8 cellular contexts compared by ENCODE assay signal in genomic region chr7:39589323-39590111, GRCh38. TPM values are rescaled to one million over a fixed set of nuclear protein-coding genes. Genes with fewer than 3 reads are reported as not detected.
DNase-seq lines count a peak whose midpoint lies in the region; ATAC-seq and TF ChIP-seq lines count a peak whose summit lies in the region.

No MANE protein-coding gene starts in this region.

- H3K9ac ChIP-seq in liver (ENCODE audit: low read depth in 1 of 2, low read length in 2 of 2), result no peak overlapping the region

- in situ Hi-C loops in astrocyte of the cerebellum (cut with HindIII; ENCODE audit: low sequenced_read_pairs), result loop anchor here (10.0 kb wide), 1 partner anchor 155 kb away; no protein-coding TSS in a partner anchor

- TF ChIP-seq CTCF in GM20000 (IDR thresholded peaks at IDR 0.05; ENCODE audit: extremely low read depth, missing control alignments) (no peak), astrocyte of the cerebellum (IDR thresholded peaks at IDR 0.05; ENCODE audit: low read depth, low read length, missing control alignments) (no peak), liver (IDR thresholded peaks at IDR 0.05; ENCODE audit: low read depth, low read length, missing input control) (no peak)

- DNase-seq in CMK (ENCODE audit: low read depth) (peak; percentile 58), GM20000 (ENCODE audit: low spot score) (peak; percentile 61), SKM-1 treated with dmso at 0.1 percent for 144 hours (lab: John Stamatoyannopoulos, UW; ENCODE audit: unreplicated experiment) (peak; percentile 40), astrocyte of the cerebellum (ENCODE audit: low read depth) (peak; percentile 75), caudate nucleus (lab: John Stamatoyannopoulos, UW) (no peak)
- DNase-seq in stimulated activated naive CD8-positive, alpha-beta T cell treated with anti-CD3 and anti-CD28 coated beads, Interleukin-15, Interleukin-2, amounts not matched to agents 100 U/mL and 50 U/mL, for 24 hours, result peak; percentile 64

- H3K4me1 ChIP-seq in liver (ENCODE audit: control insufficient read depth in 4 of 4, insufficient read depth in 4 of 4, low read length in 3 of 4), result no peaks in the 10 kb centered on the region

- no peaks in the 10 kb centered on the region for H3K27me3 ChIP-seq in liver (ENCODE audit: control insufficient read depth in 4 of 4, insufficient read depth in 4 of 4, low read length in 3 of 4)

- no peaks in the 10 kb centered on the region for H3K9me3 ChIP-seq in liver (ENCODE audit: control insufficient read depth in 4 of 4, low read length in 3 of 4)

- H3K27ac ChIP-seq in liver (ENCODE audit: low read depth in 1 of 2, low read length in 2 of 2) (no peak overlapping the region), caudate nucleus (ENCODE audit: low read depth, low read length) (no peak overlapping the region)

- no peaks in the 10 kb centered on the region for H3K36me3 ChIP-seq in liver (ENCODE audit: control insufficient read depth in 4 of 4, insufficient read depth in 3 of 4, low read depth in 1 of 4, low read length in 3 of 4)

- no peak overlapping the region for H3K4me3 ChIP-seq in astrocyte of the cerebellum (ENCODE audit: low read depth, low read length)
- H3K4me3 ChIP-seq in liver (ENCODE audit: low read depth in 1 of 3, low read length in 3 of 3), result no peak overlapping the region

- TF ChIP-seq RAD21 in liver (IDR thresholded peaks at IDR 0.05), result peak in 1 of 2 donors; percentile 8

- peak; percentile 84 for ATAC-seq in HG03558 (IDR thresholded peaks at IDR 0.05; ENCODE audit: extremely low read depth, unreplicated experiment)
- peak; percentile 91 for ATAC-seq in stimulated activated naive CD8-positive, alpha-beta T cell treated with anti-CD3 and anti-CD28 coated beads, Interleukin-15, Interleukin-2, amounts not matched to agents 100 U/mL and 50 U/mL, for 24 hours

- 73% methylated on average over 7 of the region's 7 CpGs for WGBS in liver

TF ChIP-seq in liver, 16 proteins besides CTCF, POLR2A, EP300 and RAD21:
- TF ChIP-seq JUND (IDR thresholded peaks at IDR 0.05), result peak; percentile 47 to 59
- TF ChIP-seq SP1 (IDR thresholded peaks at IDR 0.05), result no peak
- peak; percentile 26 for TF ChIP-seq NR2F2 (IDR thresholded peaks at IDR 0.05)

RNA-seq across cellular contexts. Expression of gene YAE1, which starts 23.3 kb away (rescaled TPM):
- total RNA-seq in liver, result 10 to 100 TPM in 1 of 2 donors, 1 to 10 TPM in 1; 9.4 to 12.0 TPM
- 10 to 100 TPM in 1 of 2 donors, 1 to 10 TPM in 1; 6.7 to 10.4 TPM for polyA plus RNA-seq in liver

RNA-seq across cellular contexts. Expression of gene RALA, which starts 33.9 kb away (rescaled TPM):
- total RNA-seq in liver, result 1 to 10 TPM; 5.7 to 8.3 TPM
- polyA plus RNA-seq in liver, result 10 to 100 TPM; 10.1 to 18.8 TPM

Comparison
In these comparisons a context has a peak if more than half of its experiments do, and no peak if none do; other contexts are left out.
1. DNase-seq: peak in CMK (single experiment), GM20000 (single experiment), SKM-1 treated with dmso at 0.1 percent for 144 hours (single experiment), astrocyte of the cerebellum (single experiment) and stimulated activated naive CD8-positive, alpha-beta T cell treated with anti-CD3 and anti-CD28 coated beads, Interleukin-15, Interleukin-2, amounts not matched to agents 100 U/mL and 50 U/mL, for 24 hours (single experiment); none in caudate nucleus (0 of 61).